Comparison of ENCODE assay signal across 34 cellular contexts in genomic region chr21:15319727-15320126, GRCh38.
"Had no signal": no experiment of that assay in that cellular context is flagged by ENCODE, and none has a peak within 500 bp of the region (broad histone marks: within the 10 kb centered on the region; RNA-seq: fewer than 3 reads in every experiment).

No MANE protein-coding gene starts in this region.

- H3K27me3 ChIP-seq: adrenal gland, body of pancreas, brain microvascular endothelial cell, breast epithelium had no signal

- H3K4me1 ChIP-seq: adrenal gland, breast epithelium had no signal

- H3K9me3 ChIP-seq: adrenal gland had no signal

- FAIRE-seq: astrocyte, TTC549 had no signal

- H3K36me3 ChIP-seq: adrenal gland, brain microvascular endothelial cell, breast epithelium had no signal

- ATAC-seq: activated CD8-positive, alpha-beta T cell treated with anti-CD3 and anti-CD28 coated beads for 36 hours; activated naive CD4-positive, alpha-beta T cell treated with anti-CD3 and anti-CD28 coated beads, Interleukin-2, amount 50 U/mL, for 72 hours; activated T-cell treated with anti-CD3 and anti-CD28 coated beads, Interleukin-2, amount 50 U/mL, for 4 hours; activated T-cell treated with anti-CD3 and anti-CD28 coated beads, Interleukin-2, amount 50 U/mL, for 72 hours; activated T-helper 17 cell treated with anti-CD3 and anti-CD28 coated beads, Interleukin-2, amount 50 U/mL, for 72 hours; body of pancreas had no signal

- H3K4me3 ChIP-seq: adrenal gland, body of pancreas, breast epithelium had no signal

- DNase-seq: activated B cell treated with CpG ODN at 0.5 μM for 24 hours; activated CD4-positive, alpha-beta memory T cell treated with anti-CD3 and anti-CD28 coated beads for 36 hours; activated CD4-positive, alpha-beta T cell treated with anti-CD3 and anti-CD28 coated beads for 4 hours; activated CD4-positive, alpha-beta T cell treated with anti-CD3 and anti-CD28 coated beads, Interleukin-2, amount 10 ng/mL, durations not matched to agents 24 days and 14 days; activated CD4-positive, alpha-beta T cell treated with anti-CD3 and anti-CD28 coated beads, Interleukin-2, amount 50 U/mL, for 1 hour; activated CD4-positive, alpha-beta T cell treated with anti-CD3 and anti-CD28 coated beads, Interleukin-2, amount 50 U/mL, for 4 hours; activated CD4-positive, CD25-positive, alpha-beta regulatory T cell treated with anti-CD3 and anti-CD28 coated beads, Interleukin-2, amount 50 U/mL, for 72 hours; activated CD8-positive, alpha-beta memory T cell treated with anti-CD3 and anti-CD28 coated beads, Interleukin-2, amount 50 U/mL, for 4 hours; activated CD8-positive, alpha-beta T cell treated with anti-CD3 and anti-CD28 coated beads for 36 hours; activated effector memory CD4-positive, alpha-beta T cell treated with anti-CD3 and anti-CD28 coated beads, Interleukin-2, amount 50 U/mL, for 16 hours; activated gamma-delta T cell treated with Interleukin-2 at 50 U/mL for 16 hours; activated naive CD4-positive, alpha-beta T cell; activated naive CD4-positive, alpha-beta T cell treated with anti-CD3 and anti-CD28 coated beads for 36 hours; activated naive CD4-positive, alpha-beta T cell treated with anti-CD3 and anti-CD28 coated beads, Interleukin-2, amount 50 U/mL, for 16 hours; activated naive CD8-positive, alpha-beta T cell treated with anti-CD3 and anti-CD28 coated beads for 36 hours; activated T-cell treated with anti-CD3 and anti-CD28 coated beads for 4 hours; activated T-cell treated with anti-CD3 and anti-CD28 coated beads, Interleukin-2, amount 50 U/mL, for 1 hour; activated T-cell treated with anti-CD3 and anti-CD28 coated beads, Interleukin-2, amount 50 U/mL, for 4 hours; activated T-cell treated with anti-CD3 and anti-CD28 coated beads, Interleukin-2, amount 50 U/mL, for 72 hours; adrenal gland; amniotic stem cell; aorta; brain microvascular endothelial cell; central memory CD4-positive, alpha-beta T cell; T-helper 1 cell; T-helper 2 cell; T-helper 9 cell had no signal

- H3K27ac ChIP-seq: adrenal gland, body of pancreas, brain microvascular endothelial cell, breast epithelium, VCaP had no signal
